27 cellular contexts compared by ENCODE assay signal in genomic region chr5:87729786-87730185, GRCh38.
"Had no signal": no experiment of that assay in that cellular context is flagged by ENCODE, and none has a peak within 500 bp of the region (broad histone marks: within the 10 kb centered on the region; RNA-seq: fewer than 3 reads in every experiment).

No MANE protein-coding gene starts in this region.

- H3K36me3 Mint-ChIP-seq: mesothelial cell of epicardium; naive B cell; natural killer cell treated with Interleukin-12 subunit alpha and Interleukin-12 subunit beta and Interleukin-15 and Interleukin-18, amount 100 ng/mL, for 72 hours; stimulated activated memory B cell treated with anti-CD40 and anti-IgM and Interleukin-4, amounts not matched to agents 10 μg/mL and 1 μg/mL and 100 μg/mL, for 72 hours had no signal

- H3K4me1 Mint-ChIP-seq: naive B cell had no signal

- H3K4me1 ChIP-seq: esophagus muscularis mucosa, foreskin keratinocyte, gastroesophageal sphincter, heart left ventricle, left lung, psoas muscle, sigmoid colon, testis, tibial artery, upper lobe of left lung had no signal

- H3K27me3 Mint-ChIP-seq: stimulated activated memory B cell treated with anti-CD40 and anti-IgM and Interleukin-4, amounts not matched to agents 10 μg/mL and 1 μg/mL and 100 μg/mL, for 72 hours had no signal

- H3K27ac ChIP-seq: coronary artery, esophagus muscularis mucosa, foreskin keratinocyte, gastroesophageal sphincter, heart left ventricle, hepatocyte, left lung, psoas muscle, sigmoid colon, testis, tibial artery, upper lobe of left lung had no signal

- H3K9me3 Mint-ChIP-seq: mesothelial cell of epicardium; stimulated activated memory B cell treated with anti-CD40 and anti-IgM and Interleukin-4, amounts not matched to agents 10 μg/mL and 1 μg/mL and 100 μg/mL, for 72 hours had no signal

- H3K9me3 ChIP-seq: esophagus muscularis mucosa, gastroesophageal sphincter, heart left ventricle, left lung, mucosa of descending colon, psoas muscle, sigmoid colon, testis, tibial artery, upper lobe of left lung had no signal

- H3K4me2 ChIP-seq: hepatocyte had no signal

- ATAC-seq: foreskin keratinocyte; gastroesophageal sphincter; heart left ventricle; left cardiac atrium; left lung; mucosa of descending colon; natural killer cell treated with Interleukin-12 subunit alpha and Interleukin-12 subunit beta and Interleukin-15 and Interleukin-18, amount 100 ng/mL, for 72 hours; psoas muscle; right cardiac atrium; stimulated activated memory B cell treated with anti-CD40 and anti-IgM and Interleukin-4, amounts not matched to agents 10 μg/mL and 1 μg/mL and 100 μg/mL, for 72 hours; stimulated activated naive CD8-positive, alpha-beta T cell treated with anti-CD3 and anti-CD28 coated beads, Interleukin-15, Interleukin-2, amounts not matched to agents 100 U/mL and 50 U/mL, for 24 hours had no signal

- H3K4me3 ChIP-seq: coronary artery, esophagus muscularis mucosa, gastroesophageal sphincter, heart left ventricle, hepatocyte, left lung, mucosa of descending colon, psoas muscle, sigmoid colon, testis, tibial artery, upper lobe of left lung had no signal

- H3K27ac Mint-ChIP-seq: mesothelial cell of epicardium; naive B cell; natural killer cell treated with Interleukin-12 subunit alpha and Interleukin-12 subunit beta and Interleukin-15 and Interleukin-18, amount 100 ng/mL, for 72 hours; stimulated activated memory B cell treated with anti-CD40 and anti-IgM and Interleukin-4, amounts not matched to agents 10 μg/mL and 1 μg/mL and 100 μg/mL, for 72 hours had no signal

- H3K27me3 ChIP-seq: esophagus muscularis mucosa, foreskin keratinocyte, gastroesophageal sphincter, heart left ventricle, hepatocyte, left lung, sigmoid colon, testis, tibial artery, upper lobe of left lung had no signal

- H3K4me3 Mint-ChIP-seq: mesothelial cell of epicardium; naive B cell; natural killer cell treated with Interleukin-12 subunit alpha and Interleukin-12 subunit beta and Interleukin-15 and Interleukin-18, amount 100 ng/mL, for 72 hours; stimulated activated memory B cell treated with anti-CD40 and anti-IgM and Interleukin-4, amounts not matched to agents 10 μg/mL and 1 μg/mL and 100 μg/mL, for 72 hours had no signal

- DNase-seq: dermis blood vessel endothelial cell; effector memory CD4-positive, alpha-beta T cell; foreskin keratinocyte; heart left ventricle; left cardiac atrium; left lung; mesenchymal stem cell; mucosa of descending colon; naive B cell; nucleus accumbens; posterior cingulate gyrus; psoas muscle; right cardiac atrium; sigmoid colon; stimulated activated CD4-positive, alpha-beta T cell treated with anti-CD3 and anti-CD28 coated beads, Interleukin-4, amount 100 ng/mL, for 4 hours; stimulated activated naive CD8-positive, alpha-beta T cell treated with anti-CD3 and anti-CD28 coated beads, Interleukin-15, Interleukin-2, amounts not matched to agents 100 U/mL and 50 U/mL, for 24 hours; substantia nigra; testis; tibial artery; upper lobe of left lung had no signal

- H3K36me3 ChIP-seq: esophagus muscularis mucosa, gastroesophageal sphincter, heart left ventricle, left lung, sigmoid colon, tibial artery, upper lobe of left lung had no signal

- H3K79me2 ChIP-seq: hepatocyte had no signal

- H2AFZ ChIP-seq: hepatocyte had no signal
